1 cellular context compared by ENCODE assay signal in genomic region chr2:113298176-113298575, GRCh38.
TF ChIP-seq lines count a peak whose summit lies in the region.

No MANE protein-coding gene starts in this region.

TF ChIP-seq in H1, 55 proteins besides CTCF, POLR2A, EP300 and RAD21:
- no peak for TF ChIP-seq ATF2 (IDR thresholded peaks at IDR 0.05; ENCODE audit: low read length)
- no peak for TF ChIP-seq RXRA (IDR thresholded peaks at IDR 0.05; ENCODE audit: insufficient read depth, low read depth, low read length)
- peak; percentile 39; the same call in 1 of the 2 replicates for TF ChIP-seq CEBPB (IDR thresholded peaks at IDR 0.05; ENCODE audit: low read depth, low read length)
- no peak for TF ChIP-seq RBBP5 (IDR thresholded peaks at IDR 0.05; ENCODE audit: borderline replicate concordance, low read depth, low read length)
- no peak for TF ChIP-seq TEAD4 (IDR thresholded peaks at IDR 0.05; ENCODE audit: low read depth, low read length)
- TF ChIP-seq E2F6 (IDR thresholded peaks at IDR 0.05), result 0 out of 2 replicates have a peak, but pooled peaks have one; percentile 23
- no peak for TF ChIP-seq PHF8 (conservative IDR thresholded peaks at IDR 0.05; ENCODE audit: low read depth, low read length)
- no peak for TF ChIP-seq SRF (IDR thresholded peaks at IDR 0.05; ENCODE audit: low read depth, low read length)
- TF ChIP-seq BACH1 (IDR thresholded peaks at IDR 0.05; ENCODE audit: low read length), result no peak
- no peak for TF ChIP-seq SP4 (IDR thresholded peaks at IDR 0.05; ENCODE audit: low read length)
- no peak for TF ChIP-seq CTBP2 (IDR thresholded peaks at IDR 0.05; ENCODE audit: borderline replicate concordance, insufficient read depth, insufficient read length, low read length)
- TF ChIP-seq JUN (IDR thresholded peaks at IDR 0.05; ENCODE audit: low read depth, low read length), result no peak
- TF ChIP-seq TAF1 (IDR thresholded peaks at IDR 0.05; ENCODE audit: low read depth, low read length), result no peak
TF ChIP-seq in H1: peak in this region for 2.
